Comparison of ENCODE assay signal across 23 cellular contexts in the genomic region with DNA sequence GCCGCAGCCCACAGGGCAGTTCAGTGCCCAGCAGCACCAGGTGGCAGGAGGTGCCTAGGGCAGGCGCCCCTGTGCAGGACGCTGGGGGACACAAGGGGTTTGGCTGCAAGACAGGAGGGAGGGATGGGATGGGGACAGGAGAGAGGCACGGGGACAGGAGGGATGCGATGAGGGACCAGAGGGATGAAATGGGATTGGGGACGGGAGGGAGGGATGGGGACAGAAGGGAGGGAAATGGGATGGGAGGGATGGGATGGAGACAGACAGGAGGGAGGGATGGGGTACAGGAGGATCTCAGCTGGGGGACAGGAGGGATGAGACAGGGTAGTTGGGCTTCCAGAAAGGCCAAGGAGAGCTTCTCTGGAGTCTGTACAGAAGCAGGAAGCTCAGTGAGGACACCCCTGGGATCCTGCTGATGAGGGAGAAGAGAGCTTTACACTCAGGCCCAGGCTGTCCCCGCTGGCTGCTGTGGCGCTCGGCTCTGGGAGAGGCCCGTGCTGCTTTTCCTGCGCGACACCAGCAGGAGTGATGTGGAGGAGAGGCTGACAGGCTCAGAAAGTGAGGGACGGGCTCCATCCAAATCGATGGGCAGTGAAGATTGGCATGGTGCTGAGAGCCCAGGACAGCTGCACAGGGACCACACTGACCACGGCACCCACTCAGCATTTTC.
"Had no signal": no experiment of that assay in that cellular context is flagged by ENCODE, and none has a peak within 500 bp of the region (broad histone marks: within the 10 kb centered on the region; RNA-seq: fewer than 3 reads in every experiment).

No MANE protein-coding gene starts in this region.

- H3K36me3 ChIP-seq: breast epithelium had no signal

- H3K4me3 ChIP-seq: breast epithelium had no signal

- DNase-seq: activated CD4-positive, alpha-beta T cell treated with anti-CD3 and anti-CD28 coated beads for 48 hours; activated CD4-positive, alpha-beta T cell treated with anti-CD3 and anti-CD28 coated beads, Interleukin-2, amount 50 U/mL, for 4 hours; activated CD4-positive, CD25-positive, alpha-beta regulatory T cell treated with anti-CD3 and anti-CD28 coated beads, Interleukin-2, amount 50 U/mL, for 72 hours; activated CD8-positive, alpha-beta memory T cell treated with anti-CD3 and anti-CD28 coated beads, Interleukin-2, amount 50 U/mL, for 48 hours; activated CD8-positive, alpha-beta T cell treated with anti-CD3 and anti-CD28 coated beads, Interleukin-2, amount 10 ng/mL, durations not matched to agents 7 days and 5 days; activated naive CD4-positive, alpha-beta T cell treated with anti-CD3 and anti-CD28 coated beads, Interleukin-2, amount 50 U/mL, for 16 hours; activated T-cell treated with anti-CD3 and anti-CD28 coated beads, Interleukin-2, amount 50 U/mL, for 1 hour; KG1; NCI-H1048; NCI-H146; NCI-H187 treated with DMSO at 0.1 percent for 48 hours; NCI-H2081 treated with DMSO at 0.1 percent for 48 hours; NCI-H2171 treated with DMSO at 0.1 percent for 48 hours; NCI-H345; NCI-H510A; NCI-H526 treated with DMSO at 0.1 percent for 48 hours; NCI-H82; NK-92 treated with Interleukin-12 subunit alpha and Interleukin-12 subunit beta, amount 100 ng/mL, for 24 hours; SHP77 treated with DMSO at 0.1 percent for 48 hours had no signal

- H3K36me3 Mint-ChIP-seq: T-cell had no signal

- H3K27ac ChIP-seq: breast epithelium had no signal

- H3K4me1 ChIP-seq: breast epithelium had no signal

- H3K4me3 Mint-ChIP-seq: activated CD8-positive, alpha-beta T cell treated with anti-CD3 and anti-CD28 coated beads, Interleukin-2, amount 10 ng/mL, durations not matched to agents 7 days and 5 days; activated naive CD8-positive, alpha-beta T cell treated with anti-CD3 and anti-CD28 coated beads, Interleukin-2, amount 10 ng/mL, durations not matched to agents 7 days and 5 days; WTC11 had no signal

- H3K27ac Mint-ChIP-seq: activated CD8-positive, alpha-beta T cell treated with anti-CD3 and anti-CD28 coated beads, Interleukin-2, amount 10 ng/mL, durations not matched to agents 7 days and 5 days; activated naive CD8-positive, alpha-beta T cell treated with anti-CD3 and anti-CD28 coated beads, Interleukin-2, amount 10 ng/mL, durations not matched to agents 7 days and 5 days; T-cell; WTC11 had no signal

- H3K9me3 ChIP-seq: breast epithelium had no signal

- H3K4me1 Mint-ChIP-seq: activated naive CD8-positive, alpha-beta T cell treated with anti-CD3 and anti-CD28 coated beads, Interleukin-2, amount 10 ng/mL, durations not matched to agents 7 days and 5 days had no signal

- ATAC-seq: activated CD8-positive, alpha-beta T cell treated with anti-CD3 and anti-CD28 coated beads, Interleukin-2, amount 10 ng/mL, durations not matched to agents 7 days and 5 days; WTC11 had no signal

- H3K27me3 ChIP-seq: breast epithelium had no signal
